ENCODE assay signal across 10 cellular contexts in genomic region chr14:54652890-54653201, GRCh38.
DNase-seq lines count a peak whose midpoint lies in the region; ATAC-seq and TF ChIP-seq lines count a peak whose summit lies in the region.
"Had no signal": no experiment of that assay in that cellular context is flagged by ENCODE, and none has a peak within 500 bp of the region (broad histone marks: within the 10 kb centered on the region; RNA-seq: fewer than 3 reads in every experiment).

No MANE protein-coding gene starts in this region.

- no peak for TF ChIP-seq CTCF in Panc1 (IDR thresholded peaks at IDR 0.05)
- TF ChIP-seq CTCF in upper lobe of right lung (IDR thresholded peaks at IDR 0.05): no peak
- TF ChIP-seq CTCF in MM.1S (IDR thresholded peaks at IDR 0.05; ENCODE audit: low read length): no peak

- H3K9me3 ChIP-seq in Panc1 (ENCODE audit: control insufficient read depth, insufficient read depth, low read depth, low read length) (no peaks in the 10 kb centered on the region), muscle layer of colon (ENCODE audit: low read length) (no peaks in the 10 kb centered on the region), upper lobe of right lung (no peaks in the 10 kb centered on the region), MM.1S (replicated peaks; ENCODE audit: insufficient read depth, low read length) (no peaks in the 10 kb centered on the region)

- no peaks in the 10 kb centered on the region for H4K20me1 ChIP-seq in MM.1S (ENCODE audit: insufficient read depth, low read length)

- H3K36me3 ChIP-seq in Panc1 (ENCODE audit: control insufficient read depth, insufficient read depth, low read length): no peaks in the 10 kb centered on the region
- H3K36me3 ChIP-seq in muscle layer of colon (ENCODE audit: insufficient read depth, low read length): no peaks in the 10 kb centered on the region
- H3K36me3 ChIP-seq in upper lobe of right lung: no peaks in the 10 kb centered on the region
- no peaks in the 10 kb centered on the region for H3K36me3 ChIP-seq in MM.1S (replicated peaks; ENCODE audit: insufficient read depth, low read length)

- H3K9ac ChIP-seq in muscle layer of colon (ENCODE audit: low read length) (peak overlapping the region; percentile 66), MM.1S (ENCODE audit: low read length) (no peak overlapping the region)

- no peak overlapping the region for H3K4me2 ChIP-seq in MM.1S (ENCODE audit: low read depth, low read length)

- H3K4me1 ChIP-seq in Panc1 (ENCODE audit: control insufficient read depth, insufficient read depth, low read length) (peaks cover 38% of the 10 kb centered on the region), muscle layer of colon (ENCODE audit: insufficient read depth, low read length) (peaks cover 59% of the 10 kb centered on the region), upper lobe of right lung (peaks cover 46% of the 10 kb centered on the region), MM.1S (ENCODE audit: low read length) (no peaks in the 10 kb centered on the region)

- in situ Hi-C loops in Panc1 (cut with HindIII; ENCODE audit: low pct_unique_long_range_greater_than_20kb, low sequenced_read_pairs): no loop called here

- H3K4me3 ChIP-seq in Panc1 (ENCODE audit: low read depth in 2 of 2, low read length in 2 of 2) (peak overlapping the region; percentile 29 to 45), muscle layer of colon (ENCODE audit: low read depth in 1 of 2, low read length in 2 of 2) (peak overlapping the region in 1 of 2 donors; percentile 49), upper lobe of right lung (peak overlapping the region; percentile 23), MM.1S (ENCODE audit: low read length) (no peak overlapping the region)

- TSS peak; percentile 72 for BruUV-seq in Panc1 (replicated peaks; lab: Mats Ljungman, UMichigan)

- ATAC-seq in Panc1 (no peak), upper lobe of right lung (no peak)
- ATAC-seq: natural killer cell had no signal

- DNase-seq in Panc1 (ENCODE audit: low read depth, low spot score) (no peak), epithelial cell of prostate (ENCODE audit: low read depth, low spot score) (no peak), upper lobe of right lung (no peak), MM.1S (no peak), NCI-H187 (lab: John Stamatoyannopoulos, UW) (no peak)
- no peak for DNase-seq in stimulated activated CD4-positive, alpha-beta T cell treated with anti-CD3 and anti-CD28 coated beads, Interleukin-4, amount 100 ng/mL, for 24 hours
- DNase-seq: GDM1, natural killer cell, NCI-H1417 treated with DMSO at 0.1 percent for 48 hours had no signal

- no peak overlapping the region for H2AFZ ChIP-seq in MM.1S (ENCODE audit: low read length)

- no peaks in the 10 kb centered on the region for H3K79me2 ChIP-seq in MM.1S (ENCODE audit: low read length)

- no peaks in the 10 kb centered on the region for H3F3A ChIP-seq in MM.1S (ENCODE audit: insufficient read depth, low read length)

- POLR2A ChIA-PET in Panc1 (lab: Charles Lee): interaction anchor here (0.7 kb wide), 1 partner anchor 36 kb away, joined by 5 read pairs; no protein-coding TSS in a partner anchor

- no peaks in the 10 kb centered on the region for H3K9me2 ChIP-seq in MM.1S (replicated peaks; ENCODE audit: insufficient read depth, low read length)

- intact Hi-C loops in Panc1 (cut with micrococcal nuclease; ENCODE audit: unreplicated experiment) (no loop called here), upper lobe of right lung (cut with DNase I) (no loop called here)

- CTCF ChIA-PET in Panc1 (lab: Charles Lee): interaction anchor here (0.7 kb wide), 1 partner anchor 66 kb away, joined by 4 read pairs; no protein-coding TSS in a partner anchor

- H3K27me3 ChIP-seq in Panc1 (ENCODE audit: control insufficient read depth, insufficient read depth, low read length): no peaks in the 10 kb centered on the region
- no peaks in the 10 kb centered on the region for H3K27me3 ChIP-seq in muscle layer of colon (ENCODE audit: control insufficient read depth in 1 of 2, insufficient read depth in 2 of 2, low read length in 2 of 2)
- H3K27me3 ChIP-seq in upper lobe of right lung: no peaks in the 10 kb centered on the region
- no peaks in the 10 kb centered on the region for H3K27me3 ChIP-seq in MM.1S (replicated peaks; ENCODE audit: insufficient read depth, low read length)

- H3K27ac ChIP-seq in Panc1 (ENCODE audit: low read length): peak overlapping the region; percentile 98
- peak overlapping the region; percentile 92 for H3K27ac ChIP-seq in epithelial cell of prostate
- peak overlapping the region; percentile 39 for H3K27ac ChIP-seq in muscle layer of colon (ENCODE audit: low read depth, low read length)
- peak overlapping the region; percentile 78 for H3K27ac ChIP-seq in upper lobe of right lung
- no peak overlapping the region for H3K27ac ChIP-seq in MM.1S (ENCODE audit: low read length)
